ENCODE assay signal across 8 cellular contexts in genomic region chr20:35768731-35769664, GRCh38. TPM values are rescaled to one million over a fixed set of nuclear protein-coding genes. Genes with fewer than 3 reads are reported as not detected.
DNase-seq lines count a peak whose midpoint lies in the region; ATAC-seq lines count a peak whose summit lies in the region.

No MANE protein-coding gene starts in this region.

- peaks cover 10% of the 10 kb centered on the region for H3K36me3 Mint-ChIP-seq in activated CD4-positive, alpha-beta memory T cell treated with anti-CD3 and anti-CD28 coated beads for 36 hours

- CTCF ChIA-PET in activated CD4-positive, alpha-beta memory T cell treated with anti-CD3 and anti-CD28 coated beads for 36 hours (lab: Charles Lee) = interaction anchor here (0.7 to 2.1 kb wide), 5 partner anchors 26 to 222 kb away, joined by 3 to 19 read pairs (median 3); partner anchors contain the start of gene RBM39

- DNase-seq in NCI-H345 (lab: John Stamatoyannopoulos, UW) = peak; percentile 41
- no peak for DNase-seq in NCI-H345 treated with DMSO at 0.1 percent for 48 hours (lab: John Stamatoyannopoulos, UW; ENCODE audit: unreplicated experiment)
- peak; percentile 26 for DNase-seq in NCI-H2171 (lab: John Stamatoyannopoulos, UW)
- peak; percentile 82 for DNase-seq in activated CD4-positive, alpha-beta memory T cell treated with anti-CD3 and anti-CD28 coated beads for 36 hours
- peak; percentile 93 for DNase-seq in epidermal melanocyte (ENCODE audit: insufficient read length, low spot score)
- peak; percentile 97 for DNase-seq in mesenteric fat pad (ENCODE audit: low spot score)
- peak; percentile 69 for DNase-seq in stimulated activated CD8-positive, alpha-beta memory T cell treated with anti-CD3 and anti-CD28 coated beads, Interleukin-4, amount 100 ng/mL, for 48 hours

- intact Hi-C loops in activated CD4-positive, alpha-beta memory T cell treated with anti-CD3 and anti-CD28 coated beads for 36 hours (cut with micrococcal nuclease) = no loop called here

- no peak for ATAC-seq in HG03175 (IDR thresholded peaks at IDR 0.05; ENCODE audit: unreplicated experiment)

- POLR2A ChIA-PET in activated CD4-positive, alpha-beta memory T cell treated with anti-CD3 and anti-CD28 coated beads for 36 hours (lab: Charles Lee) = interaction anchor here (1.0 to 6.4 kb wide), 5 partner anchors 26 to 185 kb away, joined by 3 to 154 read pairs (median 9); partner anchors contain the start of genes RBM39 and SCAND1

- H3K4me1 Mint-ChIP-seq in activated CD4-positive, alpha-beta memory T cell treated with anti-CD3 and anti-CD28 coated beads for 36 hours (ENCODE audit: low read depth) = peaks cover 51% of the 10 kb centered on the region

- H3K4me3 Mint-ChIP-seq in activated CD4-positive, alpha-beta memory T cell treated with anti-CD3 and anti-CD28 coated beads for 36 hours = peak overlapping the region; percentile 3

- no peaks in the 10 kb centered on the region for H3K9me3 Mint-ChIP-seq in activated CD4-positive, alpha-beta memory T cell treated with anti-CD3 and anti-CD28 coated beads for 36 hours

- peak overlapping the region; percentile 99 for H3K27ac Mint-ChIP-seq in activated CD4-positive, alpha-beta memory T cell treated with anti-CD3 and anti-CD28 coated beads for 36 hours

- no peaks in the 10 kb centered on the region for H3K27me3 Mint-ChIP-seq in activated CD4-positive, alpha-beta memory T cell treated with anti-CD3 and anti-CD28 coated beads for 36 hours

RNA-seq across cellular contexts. Expression of gene PHF20, which starts 2.8 kb away (rescaled TPM):
- 10 to 100 TPM; 49.1 to 50.5 TPM for total RNA-seq in activated CD4-positive, alpha-beta memory T cell treated with anti-CD3 and anti-CD28 coated beads for 36 hours
- 59.8 TPM for total RNA-seq in mesenteric fat pad

RNA-seq across cellular contexts. Expression of gene RBM39, which starts 26.9 kb away (rescaled TPM):
- 100 to 1,000 TPM; 243 to 259 TPM for total RNA-seq in activated CD4-positive, alpha-beta memory T cell treated with anti-CD3 and anti-CD28 coated beads for 36 hours
- 269 TPM for total RNA-seq in mesenteric fat pad
